Comparison of ENCODE assay signal across 15 cellular contexts in genomic region chr14:104725772-104726548, GRCh38. TPM values are rescaled to one million over a fixed set of nuclear protein-coding genes. Genes with fewer than 3 reads are reported as not detected.
A peak's percentile ranks its signal among the peaks of the same experiment; 100 is the strongest.
DNase-seq lines count a peak whose midpoint lies in the region; ATAC-seq and TF ChIP-seq lines count a peak whose summit lies in the region.
"Had no signal": no experiment of that assay in that cellular context is flagged by ENCODE, and none has a peak within 500 bp of the region (broad histone marks: within the 10 kb centered on the region; RNA-seq: fewer than 3 reads in every experiment).

No MANE protein-coding gene starts in this region.

- H3K9ac ChIP-seq in liver (ENCODE audit: low read depth in 1 of 2, low read length in 2 of 2): peak overlapping the region in 1 of 2 donors; percentile 33

- ATAC-seq in T-cell (replicated peaks in 1 of 4): no peak
- peak; percentile 10 for ATAC-seq in stimulated activated memory B cell treated with anti-CD40 and anti-IgM and Interleukin-4, amounts not matched to agents 10 μg/mL and 1 μg/mL and 100 μg/mL, for 72 hours
- ATAC-seq: activated CD4-positive, alpha-beta T cell treated with anti-CD3 and anti-CD28 coated beads for 36 hours had no signal

- CTCF ChIA-PET in T-cell (lab: Charles Lee): interaction anchor here in 1 of 2 donors (0.7 kb wide), 1 partner anchor 17 kb away, joined by 3 read pairs; no protein-coding TSS in a partner anchor

- H3K4me3 Mint-ChIP-seq in activated naive CD8-positive, alpha-beta T cell: peak overlapping the region; percentile 53
- no peak overlapping the region for H3K4me3 Mint-ChIP-seq in activated naive CD8-positive, alpha-beta T cell treated with anti-CD3 and anti-CD28 coated beads for 36 hours
- peak overlapping the region in 2 of 3 donors; percentile 43 to 52 for H3K4me3 Mint-ChIP-seq in T-cell
- H3K4me3 Mint-ChIP-seq in stimulated activated memory B cell treated with anti-CD40 and anti-IgM and Interleukin-4, amounts not matched to agents 10 μg/mL and 1 μg/mL and 100 μg/mL, for 72 hours: no peak overlapping the region

- H3K27ac Mint-ChIP-seq in activated naive CD8-positive, alpha-beta T cell: no peak overlapping the region
- no peak overlapping the region for H3K27ac Mint-ChIP-seq in activated naive CD8-positive, alpha-beta T cell treated with anti-CD3 and anti-CD28 coated beads for 36 hours
- H3K27ac Mint-ChIP-seq in T-cell: no peak overlapping the region
- no peak overlapping the region for H3K27ac Mint-ChIP-seq in stimulated activated memory B cell treated with anti-CD40 and anti-IgM and Interleukin-4, amounts not matched to agents 10 μg/mL and 1 μg/mL and 100 μg/mL, for 72 hours
- H3K27ac Mint-ChIP-seq: activated CD4-positive, alpha-beta T cell treated with anti-CD3 and anti-CD28 coated beads for 36 hours; activated T-cell treated with anti-CD3 and anti-CD28 coated beads, Interleukin-2, amount 50 U/mL, for 24 hours; T-helper 1 cell treated with Interleukin-12 subunit alpha and Interleukin-12 subunit beta and Interleukin-4 antibody, amounts not matched to agents 30 μg/mL and 1 μg/mL, for 36 hours had no signal

- H3K9me3 Mint-ChIP-seq in activated naive CD8-positive, alpha-beta T cell (ENCODE audit: low read depth): no peaks in the 10 kb centered on the region
- H3K9me3 Mint-ChIP-seq in activated naive CD8-positive, alpha-beta T cell treated with anti-CD3 and anti-CD28 coated beads for 36 hours: no peaks in the 10 kb centered on the region
- H3K9me3 Mint-ChIP-seq in T-cell: no peaks in the 10 kb centered on the region
- no peaks in the 10 kb centered on the region for H3K9me3 Mint-ChIP-seq in stimulated activated memory B cell treated with anti-CD40 and anti-IgM and Interleukin-4, amounts not matched to agents 10 μg/mL and 1 μg/mL and 100 μg/mL, for 72 hours
- H3K9me3 Mint-ChIP-seq: activated T-cell treated with anti-CD3 and anti-CD28 coated beads, Interleukin-2, amount 50 U/mL, for 24 hours; T-helper 1 cell treated with Interleukin-12 subunit alpha and Interleukin-12 subunit beta and Interleukin-4 antibody, amounts not matched to agents 30 μg/mL and 1 μg/mL, for 36 hours had no signal

- no peaks in the 10 kb centered on the region for H3K9me3 ChIP-seq in liver (ENCODE audit: control insufficient read depth in 4 of 4, low read length in 3 of 4)
- H3K9me3 ChIP-seq: esophagus muscularis mucosa, transverse colon had no signal

- TF ChIP-seq RAD21 in liver (IDR thresholded peaks at IDR 0.05): no peak

- H3K4me1 Mint-ChIP-seq in activated naive CD8-positive, alpha-beta T cell (ENCODE audit: low read depth): no peaks in the 10 kb centered on the region
- H3K4me1 Mint-ChIP-seq in activated naive CD8-positive, alpha-beta T cell treated with anti-CD3 and anti-CD28 coated beads for 36 hours: no peaks in the 10 kb centered on the region
- H3K4me1 Mint-ChIP-seq in T-cell: peaks cover 0 to 3% (median 0%) of the 10 kb centered on the region in 3 donors
- H3K4me1 Mint-ChIP-seq in stimulated activated memory B cell treated with anti-CD40 and anti-IgM and Interleukin-4, amounts not matched to agents 10 μg/mL and 1 μg/mL and 100 μg/mL, for 72 hours: peaks cover 7% of the 10 kb centered on the region
- H3K4me1 Mint-ChIP-seq: activated CD4-positive, alpha-beta T cell treated with anti-CD3 and anti-CD28 coated beads for 36 hours had no signal

- 81% methylated on average over 25 of the region's 25 CpGs for WGBS in liver

- H3K27me3 Mint-ChIP-seq in activated naive CD8-positive, alpha-beta T cell: no peaks in the 10 kb centered on the region
- H3K27me3 Mint-ChIP-seq in activated naive CD8-positive, alpha-beta T cell treated with anti-CD3 and anti-CD28 coated beads for 36 hours: no peaks in the 10 kb centered on the region
- H3K27me3 Mint-ChIP-seq in T-cell: no peaks in the 10 kb centered on the region
- H3K27me3 Mint-ChIP-seq in stimulated activated memory B cell treated with anti-CD40 and anti-IgM and Interleukin-4, amounts not matched to agents 10 μg/mL and 1 μg/mL and 100 μg/mL, for 72 hours: peaks cover 32% of the 10 kb centered on the region
- H3K27me3 Mint-ChIP-seq: activated CD4-positive, alpha-beta T cell treated with anti-CD3 and anti-CD28 coated beads for 36 hours; activated T-cell treated with anti-CD3 and anti-CD28 coated beads, Interleukin-2, amount 50 U/mL, for 24 hours had no signal

- no peak overlapping the region for H3K4me3 ChIP-seq in liver (ENCODE audit: low read depth in 1 of 3, low read length in 3 of 3)

- H3K36me3 Mint-ChIP-seq in activated naive CD8-positive, alpha-beta T cell: no peaks in the 10 kb centered on the region
- H3K36me3 Mint-ChIP-seq in activated naive CD8-positive, alpha-beta T cell treated with anti-CD3 and anti-CD28 coated beads for 36 hours: no peaks in the 10 kb centered on the region
- H3K36me3 Mint-ChIP-seq in T-cell: no peaks in the 10 kb centered on the region
- no peaks in the 10 kb centered on the region for H3K36me3 Mint-ChIP-seq in stimulated activated memory B cell treated with anti-CD40 and anti-IgM and Interleukin-4, amounts not matched to agents 10 μg/mL and 1 μg/mL and 100 μg/mL, for 72 hours

- H3K27me3 ChIP-seq in liver (ENCODE audit: control insufficient read depth in 4 of 4, insufficient read depth in 4 of 4, low read length in 3 of 4): no peaks in the 10 kb centered on the region
- H3K27me3 ChIP-seq: esophagus muscularis mucosa, transverse colon had no signal

- peak overlapping the region; percentile 93 to 97 for H3K27ac ChIP-seq in liver (ENCODE audit: low read depth in 1 of 2, low read length in 2 of 2)

- TF ChIP-seq CTCF in liver (IDR thresholded peaks at IDR 0.05; ENCODE audit: low read depth, low read length, missing input control): no peak

- no peaks in the 10 kb centered on the region for H3K36me3 ChIP-seq in liver (ENCODE audit: control insufficient read depth in 4 of 4, insufficient read depth in 3 of 4, low read depth in 1 of 4, low read length in 3 of 4)
- H3K36me3 ChIP-seq: transverse colon had no signal

- DNase-seq in activated naive CD8-positive, alpha-beta T cell treated with anti-CD3 and anti-CD28 coated beads for 36 hours: no peak
- DNase-seq in T-cell (no peak), kidney glomerular epithelial cell (lab: John Stamatoyannopoulos, UW) (no peak), SK-N-DZ (ENCODE audit: low spot score) (no peak), cerebellar cortex (ENCODE audit: low spot score) (no peak)
- DNase-seq: activated T-cell treated with anti-CD3 and anti-CD28 coated beads, Interleukin-2, amount 50 U/mL, for 24 hours; NCI-H1048; NCI-H2171 treated with DMSO at 0.1 percent for 48 hours had no signal

- POLR2A ChIA-PET in T-cell (lab: Charles Lee): no interaction called here

- H3K4me1 ChIP-seq in liver (ENCODE audit: control insufficient read depth in 4 of 4, insufficient read depth in 4 of 4, low read length in 3 of 4): peaks cover 18 to 52% (median 35%) of the 10 kb centered on the region in 4 donors

TF ChIP-seq in liver, 16 proteins besides CTCF, POLR2A, EP300 and RAD21 (continues in another document):
- TF ChIP-seq HNF4A (conservative IDR thresholded peaks at IDR 0.05): no peak
- no peak for TF ChIP-seq YY1 (IDR thresholded peaks at IDR 0.05)
- no peak for TF ChIP-seq ZBTB33 (IDR thresholded peaks at IDR 0.05)
- TF ChIP-seq ATF3 (IDR thresholded peaks at IDR 0.05): no peak
- TF ChIP-seq MAX (IDR thresholded peaks at IDR 0.05): no peak

RNA-seq across cellular contexts. Expression of gene ADSS1, which starts 1.9 kb away (rescaled TPM):
- 1 to 10 TPM in 1 of 2 experiments, under 1 TPM in 1; 0.87 to 1.7 TPM for total RNA-seq in activated naive CD8-positive, alpha-beta T cell treated with anti-CD3 and anti-CD28 coated beads for 36 hours
- total RNA-seq in T-cell: 1 to 10 TPM; 2.4 to 5.7 (median 3.5) TPM
- total RNA-seq in liver: 10 to 100 TPM in 1 of 2 donors, 1 to 10 TPM in 1; 1.8 to 13.3 TPM
- 10 to 100 TPM; 11.0 to 18.8 TPM for polyA plus RNA-seq in liver
- polyA plus RNA-seq in SK-N-DZ (2014; cell fraction: cytosol; rRNA removed): 0.26 and 0.58 TPM in 2 replicates
- polyA plus RNA-seq in SK-N-DZ (2014; cell fraction: nucleus; rRNA removed): 1.4 and 2.1 TPM in 2 replicates

RNA-seq across cellular contexts. Expression of gene SIVA1, which starts 27.0 kb away (rescaled TPM):
- 100 to 1,000 TPM; 137 to 147 TPM for total RNA-seq in activated naive CD8-positive, alpha-beta T cell treated with anti-CD3 and anti-CD28 coated beads for 36 hours
- total RNA-seq in T-cell: 10 to 100 TPM; 62.3 to 93.5 (median 79.5) TPM
- total RNA-seq in liver: 10 to 100 TPM; 67.4 to 90.4 TPM
- polyA plus RNA-seq in liver: 100 to 1,000 TPM; 109 to 115 TPM
- 289 and 437 TPM in 2 replicates for polyA plus RNA-seq in SK-N-DZ (2014; cell fraction: cytosol; rRNA removed)
- polyA plus RNA-seq in SK-N-DZ (2014; cell fraction: nucleus; rRNA removed): 345 and 429 TPM in 2 replicates

RNA-seq across cellular contexts. Expression of gene INF2, which starts 36.5 kb away (rescaled TPM):
- 10 to 100 TPM; 67.8 TPM for total RNA-seq in activated naive CD8-positive, alpha-beta T cell treated with anti-CD3 and anti-CD28 coated beads for 36 hours
- total RNA-seq in T-cell (100 to 1,000 TPM in 2 of 5 donors, 10 to 100 TPM in 3; 72.7 to 128 (median 83.7) TPM), liver (10 to 100 TPM; 13.1 to 35.8 TPM)
- polyA plus RNA-seq in liver: 10 to 100 TPM; 15.1 to 51.6 TPM
- polyA plus RNA-seq in SK-N-DZ (2014; cell fraction: cytosol; rRNA removed): 12.4 and 17.6 TPM in 2 replicates
- 28.3 and 37.7 TPM in 2 replicates for polyA plus RNA-seq in SK-N-DZ (2014; cell fraction: nucleus; rRNA removed)

Comparison
In these comparisons a context has a peak if more than half of its experiments do, and no peak if none do; other contexts are left out.
1. H3K4me3 Mint-ChIP-seq: peak in activated naive CD8-positive, alpha-beta T cell (single experiment) and T-cell (2 of 3); none in activated naive CD8-positive, alpha-beta T cell treated with anti-CD3 and anti-CD28 coated beads for 36 hours (single experiment) and stimulated activated memory B cell treated with anti-CD40 and anti-IgM and Interleukin-4, amounts not matched to agents 10 μg/mL and 1 μg/mL and 100 μg/mL, for 72 hours (single experiment).